Comparison of ENCODE assay signal across 21 cellular contexts in the genomic region with DNA sequence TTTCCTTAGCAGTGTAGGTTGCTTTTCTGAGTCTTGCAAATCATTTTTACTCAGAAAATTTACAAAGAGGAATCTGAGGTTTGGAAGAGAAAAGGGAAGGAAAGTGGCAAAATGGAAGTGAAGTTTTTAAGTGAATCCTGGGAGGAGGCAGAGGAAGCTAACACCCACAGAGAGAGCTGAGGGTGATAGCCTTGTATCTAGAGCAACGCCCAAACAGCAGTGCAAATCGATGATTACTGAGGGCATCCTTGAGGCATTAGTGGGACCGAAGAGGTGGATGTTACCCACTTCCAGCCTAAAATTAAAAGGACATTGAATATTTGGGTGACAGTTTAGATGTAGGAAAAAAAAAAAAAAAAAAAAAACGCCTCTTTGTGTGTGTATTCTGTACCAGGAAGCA. TPM values are rescaled to one million over a fixed set of nuclear protein-coding genes. Genes with fewer than 3 reads are reported as not detected.
DNase-seq lines count a peak whose midpoint lies in the region; ATAC-seq and TF ChIP-seq lines count a peak whose summit lies in the region.
"Had no signal": no experiment of that assay in that cellular context is flagged by ENCODE, and none has a peak within 500 bp of the region (broad histone marks: within the 10 kb centered on the region; RNA-seq: fewer than 3 reads in every experiment).

No MANE protein-coding gene starts in this region.

- TF ChIP-seq POLR2A in ovary (IDR thresholded peaks at IDR 0.05), result no peak

- H3K79me2 ChIP-seq in smooth muscle cell (ENCODE audit: low read depth), result no peaks in the 10 kb centered on the region

- WGBS in ovary, 3 donors, result 87 to 91% (median 88%) methylated on average over 4 of the region's 4 CpGs
- 96% methylated on average over 4 of the region's 4 CpGs for WGBS in smooth muscle cell (ENCODE audit: low lambda C conversion rate)

- H3K4me3 ChIP-seq in ovary (no peak overlapping the region), colonic mucosa (no peak overlapping the region), smooth muscle cell (no peak overlapping the region)
- H3K4me3 ChIP-seq: dorsolateral prefrontal cortex, lower lobe of right lung had no signal

- H3K9me3 ChIP-seq in ovary (no peaks in the 10 kb centered on the region), colonic mucosa (no peaks in the 10 kb centered on the region), smooth muscle cell (replicated peaks; ENCODE audit: low read depth) (no peaks in the 10 kb centered on the region)
- H3K9me3 ChIP-seq: lower lobe of right lung had no signal

- TF ChIP-seq CTCF in natural killer cell (IDR thresholded peaks at IDR 0.05), result no peak
- TF ChIP-seq CTCF in ovary (IDR thresholded peaks at IDR 0.05), result no peak
- TF ChIP-seq CTCF in colonic mucosa (IDR thresholded peaks at IDR 0.05), result no peak
- TF ChIP-seq CTCF in smooth muscle cell (IDR thresholded peaks at IDR 0.05; ENCODE audit: borderline replicate concordance, insufficient read depth, poor library complexity, severe bottlenecking), result no peak

- H3K4me1 ChIP-seq in ovary (ENCODE audit: insufficient read depth), result no peaks in the 10 kb centered on the region
- no peaks in the 10 kb centered on the region for H3K4me1 ChIP-seq in colonic mucosa
- peaks cover under 1% of the 10 kb centered on the region for H3K4me1 ChIP-seq in smooth muscle cell (ENCODE audit: low read depth)

- H3K27me3 ChIP-seq in ovary (no peaks in the 10 kb centered on the region), colonic mucosa (no peaks in the 10 kb centered on the region), smooth muscle cell (ENCODE audit: low read depth) (no peaks in the 10 kb centered on the region)
- H3K27me3 ChIP-seq: dorsolateral prefrontal cortex had no signal

- H3K36me3 ChIP-seq in ovary, result no peaks in the 10 kb centered on the region
- H3K36me3 ChIP-seq in colonic mucosa, result peaks cover 23% of the 10 kb centered on the region
- peaks cover 24% of the 10 kb centered on the region for H3K36me3 ChIP-seq in smooth muscle cell (ENCODE audit: low read depth)

- H4K20me1 ChIP-seq in smooth muscle cell (ENCODE audit: low read depth), result peaks cover 15% of the 10 kb centered on the region

- intact Hi-C loops in natural killer cell (cut with micrococcal nuclease), result no loop called here
- intact Hi-C loops in ovary (cut with DNase I), result no loop called here
- intact Hi-C loops in colonic mucosa (cut with DNase I), result no loop called here

- no peaks in the 10 kb centered on the region for H3K9me3 Mint-ChIP-seq in activated naive CD8-positive, alpha-beta T cell (ENCODE audit: low read depth)
- no peaks in the 10 kb centered on the region for H3K9me3 Mint-ChIP-seq in activated naive CD8-positive, alpha-beta T cell treated with anti-CD3 and anti-CD28 coated beads for 36 hours
- peaks cover 0 to 2% of the 10 kb centered on the region in 2 donors for H3K9me3 Mint-ChIP-seq in effector memory CD8-positive, alpha-beta T cell
- no peaks in the 10 kb centered on the region for H3K9me3 Mint-ChIP-seq in natural killer cell
- H3K9me3 Mint-ChIP-seq: activated T-helper 2 cell treated with anti-CD3 and anti-CD28 coated beads, Interferon-gamma antibody, Interleukin-2, Interleukin-4, amounts not matched to agents 10 μg/mL and 5 μg/mL and 100 μg/mL, durations not matched to agents 14 hours and 24 hours and 36 hours; stimulated activated naive CD8-positive, alpha-beta T cell treated with anti-CD3 and anti-CD28 coated beads, Interleukin-15, Interleukin-2, amounts not matched to agents 100 ng/mL and 50 ng/mL, for 24 hours had no signal

- H3K9ac ChIP-seq in colonic mucosa (ENCODE audit: low read depth in 2 of 2, low read length in 2 of 2), result no peak overlapping the region
- H3K9ac ChIP-seq in smooth muscle cell (ENCODE audit: low read depth), result no peak overlapping the region

- ATAC-seq in effector memory CD8-positive, alpha-beta T cell (replicated peaks), result no peak
- ATAC-seq in natural killer cell (no peak), GM18519 (IDR thresholded peaks at IDR 0.05; ENCODE audit: low FRiP score, unreplicated experiment) (no peak)
- ATAC-seq: lower lobe of right lung had no signal

- H3K27ac ChIP-seq in ovary (no peak overlapping the region), colonic mucosa (no peak overlapping the region), smooth muscle cell (ENCODE audit: low read depth) (no peak overlapping the region)
- H3K27ac ChIP-seq: lower lobe of right lung had no signal

- H3K4me1 Mint-ChIP-seq in activated naive CD8-positive, alpha-beta T cell (ENCODE audit: low read depth), result peaks cover 12% of the 10 kb centered on the region
- peaks cover 11% of the 10 kb centered on the region for H3K4me1 Mint-ChIP-seq in activated naive CD8-positive, alpha-beta T cell treated with anti-CD3 and anti-CD28 coated beads for 36 hours
- H3K4me1 Mint-ChIP-seq in effector memory CD8-positive, alpha-beta T cell (ENCODE audit: low read depth in 2 of 2), result peaks cover 4 to 9% of the 10 kb centered on the region in 2 donors
- peaks cover 24 to 27% of the 10 kb centered on the region in 2 donors for H3K4me1 Mint-ChIP-seq in natural killer cell
- H3K4me1 Mint-ChIP-seq: B cell had no signal

- no peak overlapping the region for H3K4me2 ChIP-seq in smooth muscle cell

- no peaks in the 10 kb centered on the region for H3K27me3 Mint-ChIP-seq in activated naive CD8-positive, alpha-beta T cell
- H3K27me3 Mint-ChIP-seq in activated naive CD8-positive, alpha-beta T cell treated with anti-CD3 and anti-CD28 coated beads for 36 hours, result no peaks in the 10 kb centered on the region
- H3K27me3 Mint-ChIP-seq in effector memory CD8-positive, alpha-beta T cell, result no peaks in the 10 kb centered on the region
- no peaks in the 10 kb centered on the region for H3K27me3 Mint-ChIP-seq in natural killer cell (ENCODE audit: low read depth in 2 of 2)
- H3K27me3 Mint-ChIP-seq: B cell; stimulated activated naive CD8-positive, alpha-beta T cell treated with anti-CD3 and anti-CD28 coated beads, Interleukin-15, Interleukin-2, amounts not matched to agents 100 ng/mL and 50 ng/mL, for 24 hours had no signal

- H3K4me3 Mint-ChIP-seq in activated naive CD8-positive, alpha-beta T cell, result no peak overlapping the region
- H3K4me3 Mint-ChIP-seq in activated naive CD8-positive, alpha-beta T cell treated with anti-CD3 and anti-CD28 coated beads for 36 hours, result no peak overlapping the region
- H3K4me3 Mint-ChIP-seq in effector memory CD8-positive, alpha-beta T cell, result no peak overlapping the region
- H3K4me3 Mint-ChIP-seq in natural killer cell, result no peak overlapping the region
- H3K4me3 Mint-ChIP-seq: B cell; stimulated activated naive CD8-positive, alpha-beta T cell treated with anti-CD3 and anti-CD28 coated beads, Interleukin-15, Interleukin-2, amounts not matched to agents 100 ng/mL and 50 ng/mL, for 24 hours had no signal

- TF ChIP-seq EP300 in ovary (IDR thresholded peaks at IDR 0.05), result no peak

- H3K27ac Mint-ChIP-seq in activated naive CD8-positive, alpha-beta T cell, result peak overlapping the region; percentile 58
- H3K27ac Mint-ChIP-seq in activated naive CD8-positive, alpha-beta T cell treated with anti-CD3 and anti-CD28 coated beads for 36 hours, result no peak overlapping the region
- peak overlapping the region; percentile 39 to 78 for H3K27ac Mint-ChIP-seq in effector memory CD8-positive, alpha-beta T cell
- peak overlapping the region; percentile 18 to 45 for H3K27ac Mint-ChIP-seq in natural killer cell
- H3K27ac Mint-ChIP-seq: activated T-helper 2 cell treated with anti-CD3 and anti-CD28 coated beads, Interferon-gamma antibody, Interleukin-2, Interleukin-4, amounts not matched to agents 10 μg/mL and 5 μg/mL and 100 μg/mL, durations not matched to agents 14 hours and 24 hours and 36 hours; B cell; stimulated activated naive CD8-positive, alpha-beta T cell treated with anti-CD3 and anti-CD28 coated beads, Interleukin-15, Interleukin-2, amounts not matched to agents 100 ng/mL and 50 ng/mL, for 24 hours had no signal

- H3F3A ChIP-seq in smooth muscle cell (ENCODE audit: low read depth), result peaks cover 35% of the 10 kb centered on the region

- peaks cover 18% of the 10 kb centered on the region for H3K36me3 Mint-ChIP-seq in activated naive CD8-positive, alpha-beta T cell
- H3K36me3 Mint-ChIP-seq in activated naive CD8-positive, alpha-beta T cell treated with anti-CD3 and anti-CD28 coated beads for 36 hours, result peaks cover 25% of the 10 kb centered on the region
- H3K36me3 Mint-ChIP-seq in effector memory CD8-positive, alpha-beta T cell (ENCODE audit: insufficient read depth), result peaks cover 85% of the 10 kb centered on the region
- H3K36me3 Mint-ChIP-seq in natural killer cell, result peaks cover 52% of the 10 kb centered on the region

- no peak overlapping the region for H2AFZ ChIP-seq in smooth muscle cell (ENCODE audit: low read depth)

- no peak for DNase-seq in activated naive CD8-positive, alpha-beta T cell treated with anti-CD3 and anti-CD28 coated beads for 36 hours
- no peak for DNase-seq in effector memory CD8-positive, alpha-beta T cell
- DNase-seq in natural killer cell (no peak), ovary (no peak), colonic mucosa (no peak), smooth muscle cell (lab: John Stamatoyannopoulos, UW; ENCODE audit: unreplicated experiment) (no peak)
- DNase-seq: activated CD4-positive, alpha-beta T cell treated with anti-CD3 and anti-CD28 coated beads, Interleukin-2, amount 50 U/mL, for 4 hours; activated CD8-positive, alpha-beta memory T cell treated with anti-CD3 and anti-CD28 coated beads, Interleukin-2, amount 50 U/mL, for 48 hours; central memory CD4-positive, alpha-beta T cell; dorsolateral prefrontal cortex; head of caudate nucleus; lower lobe of right lung; NCI-H1092 treated with DMSO at 0.1 percent for 48 hours; NCI-H187 treated with DMSO at 0.1 percent for 48 hours; NCI-H524 treated with DMSO at 0.1 percent for 48 hours; Right ventricle myocardium superior had no signal

RNA-seq across cellular contexts. Expression of a gene that starts 31.8 kb away (rescaled TPM):
- total RNA-seq in activated naive CD8-positive, alpha-beta T cell treated with anti-CD3 and anti-CD28 coated beads for 36 hours, result 10 to 100 TPM; 10.0 to 10.4 TPM
- 100 to 1,000 TPM; 109 to 114 (median 112) TPM for total RNA-seq in natural killer cell
- total RNA-seq in ovary, result 100 to 1,000 TPM in 1 of 7 donors, 10 to 100 TPM in 6; 67.9 to 111 (median 76.7) TPM
- polyA plus RNA-seq in ovary, result 10 to 100 TPM; 32.9 to 43.8 TPM
- 100 to 1,000 TPM in 1 of 2 donors, 10 to 100 TPM in 1; 87.1 to 116 TPM for total RNA-seq in colonic mucosa
- 31.0 and 37.5 TPM in 2 replicates for total RNA-seq in smooth muscle cell
- 25.9 and 26.0 TPM in 2 replicates for polyA plus RNA-seq in smooth muscle cell
